ENCODE assay signal across 13 cellular contexts in genomic region chr14:21026251-21026987, GRCh38. TPM values are rescaled to one million over a fixed set of nuclear protein-coding genes. Genes with fewer than 3 reads are reported as not detected.
A peak's percentile ranks its signal among the peaks of the same experiment; 100 is the strongest.
DNase-seq lines count a peak whose midpoint lies in the region; ATAC-seq, FAIRE-seq and TF ChIP-seq lines count a peak whose summit lies in the region.
"Had no signal": no experiment of that assay in that cellular context is flagged by ENCODE, and none has a peak within 500 bp of the region (broad histone marks: within the 10 kb centered on the region; RNA-seq: fewer than 3 reads in every experiment).

No MANE protein-coding gene starts in this region.

- H3K4me3 ChIP-seq in H1 (ENCODE audit: extremely low read depth in 1 of 4, insufficient read depth in 2 of 4, low read depth in 3 of 4, low read length in 4 of 4) = peak overlapping the region; percentile 44 to 92 (median 56); a peak in 7 of 8 replicates
- no peak overlapping the region for H3K4me3 ChIP-seq in colonic mucosa

- peak overlapping the region in 1 of 3 donors; percentile 15 for H3K27ac Mint-ChIP-seq in IgD-negative memory B cell
- H3K27ac Mint-ChIP-seq: stimulated activated effector memory CD8-positive, alpha-beta T cell treated with anti-CD3 and anti-CD28 coated beads, Interleukin-12 subunit alpha, Interleukin-12 subunit beta, amount 100 ng/mL, for 72 hours had no signal

- peak overlapping the region; percentile 84; the same call in 1 of the 2 replicates for H2BK20ac ChIP-seq in H1 (ENCODE audit: low read length)

- CTCF ChIA-PET in H1 (lab: Charles Lee; ENCODE audit: partially characterized antibody) = interaction anchor here (0.7 to 2.6 kb wide), 14 partner anchors 9 to 1811 kb away, joined by 3 to 18 read pairs (median 4); partner anchors contain the start of genes ARHGEF40 and TMEM253

- peaks cover 15% of the 10 kb centered on the region for H3K27me3 Mint-ChIP-seq in IgD-negative memory B cell

- H3K4me1 ChIP-seq in H1 (replicated peaks in 1 of 4; ENCODE audit: control insufficient read depth in 3 of 4, insufficient read depth in 4 of 4, low read length in 3 of 4) (peaks cover 4 to 22% (median 14%) of the 10 kb centered on the region in 4 experiments; a peak in 6 of 7 replicates), colonic mucosa (no peaks in the 10 kb centered on the region)

- H4K8ac ChIP-seq in H1 (ENCODE audit: extremely low read depth, insufficient read depth, low read length) = no peak overlapping the region

- H2BK12ac ChIP-seq in H1 (ENCODE audit: low read depth, low read length) = peak overlapping the region; percentile 98

- H3K18ac ChIP-seq in H1 (ENCODE audit: extremely low read depth, low read length) = peak overlapping the region; percentile 93

- no peaks in the 10 kb centered on the region for H3K79me2 ChIP-seq in H1 (ENCODE audit: control insufficient read depth in 1 of 2, insufficient read depth in 2 of 2, low read length in 2 of 2)

- no peak for TF ChIP-seq POLR2A in H1 (IDR thresholded peaks at IDR 0.05; ENCODE audit: control extremely low read depth in 1 of 2, low read depth in 2 of 2, low read length in 2 of 2)

- H3K36me3 ChIP-seq in H1 (ENCODE audit: control insufficient read depth in 2 of 4, insufficient read depth in 4 of 4, low read length in 3 of 4) (0 out of 8 replicates have a peak, but pooled peaks cover 0 to 1% (median 0%) of the 10 kb centered on the region in 4 experiments), colonic mucosa (no peaks in the 10 kb centered on the region)

- H3K79me1 ChIP-seq in H1 (ENCODE audit: low read depth, low read length) = no peaks in the 10 kb centered on the region

- TF ChIP-seq RAD21 in H1 (IDR thresholded peaks at IDR 0.05 in 1 of 2, conservative IDR thresholded peaks at IDR 0.05 in 1 of 2; ENCODE audit: low read depth in 2 of 2, low read length in 2 of 2) = no peak

- H3K56ac ChIP-seq in H1 (replicated peaks; ENCODE audit: insufficient read length, low read depth, low read length) = no peak overlapping the region

- H3K14ac ChIP-seq in H1 (ENCODE audit: insufficient read length) = no peak overlapping the region

- H3K27ac ChIP-seq in H1 (ENCODE audit: low read depth, low read length) (no peak overlapping the region), substantia nigra (ENCODE audit: low read depth, low read length, poor library complexity, severe bottlenecking) (peak overlapping the region; percentile 100), colonic mucosa (no peak overlapping the region)

- H3K27me3 ChIP-seq in H1 (replicated peaks in 1 of 4; ENCODE audit: control insufficient read depth in 3 of 4, extremely low read depth in 1 of 4, insufficient read depth in 3 of 4, low read length in 3 of 4) (peaks cover 2 to 25% (median 22%) of the 10 kb centered on the region in 4 experiments; a peak in 6 of 7 replicates), colonic mucosa (no peaks in the 10 kb centered on the region)

- POLR2A ChIA-PET in H1 (lab: Charles Lee; ENCODE audit: partially characterized antibody) = interaction anchor here (1.0 to 2.3 kb wide), 16 partner anchors 8 to 74 kb away, joined by 3 to 10 read pairs (median 4); partner anchors contain the start of gene RNASE13

- peak overlapping the region; percentile 69 to 91 (median 74) for H3K4me3 Mint-ChIP-seq in IgD-negative memory B cell

- H3K4me2 ChIP-seq in H1 (ENCODE audit: insufficient read depth in 1 of 2, low read depth in 2 of 2, low read length in 2 of 2) = peak overlapping the region; percentile 93 to 94

- H3K9ac ChIP-seq in H1 (replicated peaks in 1 of 4; ENCODE audit: extremely low read depth in 1 of 4, low read depth in 3 of 4, low read length in 3 of 4) (peak overlapping the region in 1 of 4 experiments; percentile 50; a peak in 1 of 7 replicates), colonic mucosa (ENCODE audit: low read depth in 2 of 2, low read length in 2 of 2) (no peak overlapping the region)

- no peak overlapping the region for H4K5ac ChIP-seq in H1 (ENCODE audit: insufficient read length, low read depth, low read length)

- WGBS in H1 (ENCODE audit: extremely low coverage in 1 of 2, insufficient coverage in 1 of 2, insufficient read length in 1 of 2, insufficient replicate concordance in 2 of 2, low coverage in 1 of 2, low lambda C conversion rate in 2 of 2, missing lambda C conversion rate in 1 of 2), 2 experiments = 53% methylated on average over 5 of the region's 8 CpGs; no CpG with 5 or more reads in 1 of the 2 experiments

- H2AK5ac ChIP-seq in H1 (ENCODE audit: low read depth, low read length) = no peak overlapping the region; the same call in 1 of the 2 replicates

- H2AFZ ChIP-seq in H1 (ENCODE audit: low read length) = no peak overlapping the region; the same call in 1 of the 2 replicates

- DNase-seq in H1 (ENCODE audit: low read depth in 1 of 2, low spot score in 2 of 2) = no peak
- peak; percentile 91 for DNase-seq in midbrain (lab: John Stamatoyannopoulos, UW)
- peak; percentile 40 to 91 (median 80) for DNase-seq in substantia nigra (lab: John Stamatoyannopoulos, UW)
- no peak for DNase-seq in glomerular visceral epithelial cell (ENCODE audit: extremely low spot score)
- DNase-seq in colonic mucosa = no peak
- DNase-seq: activated naive CD4-positive, alpha-beta T cell treated with Interleukin-2 at 50 U/mL for 16 hours; GF-D8; Karpas-422 had no signal

- TF ChIP-seq CTCF in H1 (IDR thresholded peaks at IDR 0.05; ENCODE audit: control extremely low read depth in 1 of 3, insufficient read depth in 1 of 3, low read depth in 1 of 3, low read length in 3 of 3) (no peak), colonic mucosa (IDR thresholded peaks at IDR 0.05) (no peak)

- H3K9me3 Mint-ChIP-seq in IgD-negative memory B cell = no peaks in the 10 kb centered on the region
- H3K9me3 Mint-ChIP-seq: stimulated activated effector memory CD8-positive, alpha-beta T cell treated with anti-CD3 and anti-CD28 coated beads, Interleukin-12 subunit alpha, Interleukin-12 subunit beta, amount 100 ng/mL, for 72 hours had no signal

- TF ChIP-seq EP300 in H1 (IDR thresholded peaks at IDR 0.05; ENCODE audit: borderline replicate concordance in 1 of 2, low read depth in 2 of 2, low read length in 2 of 2) = no peak

- intact Hi-C loops in colonic mucosa (cut with DNase I) = no loop called here

- H3K23me2 ChIP-seq in H1 (ENCODE audit: low read depth, low read length) = peaks cover 17% of the 10 kb centered on the region

- no peak for ATAC-seq in GM19324 (IDR thresholded peaks at IDR 0.05; ENCODE audit: low FRiP score, unreplicated experiment)
- ATAC-seq in GM21723 (IDR thresholded peaks at IDR 0.05; ENCODE audit: unreplicated experiment) = no peak
- ATAC-seq: stimulated activated effector memory CD8-positive, alpha-beta T cell treated with anti-CD3 and anti-CD28 coated beads, Interleukin-12 subunit alpha, Interleukin-12 subunit beta, amount 100 ng/mL, for 72 hours had no signal

- H2BK15ac ChIP-seq in H1 (ENCODE audit: low read length) = peak overlapping the region; percentile 26; the same call in 1 of the 2 replicates

- peak overlapping the region; percentile 1 for H2BK120ac ChIP-seq in H1 (replicated peaks; ENCODE audit: low read depth, low read length)

- no peak for FAIRE-seq in H1 (lab: Jason Lieb, UNC)

- H3K23ac ChIP-seq in H1 (ENCODE audit: insufficient read length) = no peak overlapping the region

- H3K4ac ChIP-seq in H1 (replicated peaks; ENCODE audit: insufficient read length, low read depth, low read length) = no peak overlapping the region

- peaks cover 5% of the 10 kb centered on the region for H3K36me3 Mint-ChIP-seq in IgD-negative memory B cell
- H3K36me3 Mint-ChIP-seq: stimulated activated effector memory CD8-positive, alpha-beta T cell treated with anti-CD3 and anti-CD28 coated beads, Interleukin-12 subunit alpha, Interleukin-12 subunit beta, amount 100 ng/mL, for 72 hours had no signal

- H2BK5ac ChIP-seq in H1 (ENCODE audit: low read depth, low read length) = peak overlapping the region; percentile 93

- H4K91ac ChIP-seq in H1 (replicated peaks; ENCODE audit: insufficient read length, low read length) = peak overlapping the region; percentile 56

- no peaks in the 10 kb centered on the region for H3K9me3 ChIP-seq in H1 (ENCODE audit: insufficient read depth in 2 of 2, low read depth in 1 of 2, low read length in 1 of 2)
- no peaks in the 10 kb centered on the region for H3K9me3 ChIP-seq in colonic mucosa

- no peaks in the 10 kb centered on the region for H4K20me1 ChIP-seq in H1 (replicated peaks in 1 of 2; ENCODE audit: control insufficient read depth in 1 of 2, insufficient read depth in 2 of 2, low read length in 2 of 2)

- peaks cover 0 to 9% (median 8%) of the 10 kb centered on the region in 3 donors for H3K4me1 Mint-ChIP-seq in IgD-negative memory B cell

RNA-seq across cellular contexts. Expression of gene NDRG2, which starts 1.6 kb away (rescaled TPM):
- polyA plus RNA-seq in IgD-negative memory B cell (4.9 TPM), H1 (2011; rRNA removed) (48.6 and 65.0 TPM in 2 replicates)
- total RNA-seq in H1 (2021; fragmentation: NEBNext Ultra II Directional; extraction: Animal tissue kit (Norgen Biotek cat#: 25700)) = 27.2 and 29.9 TPM in 2 replicates
- 74.5 TPM for polyA plus RNA-seq in H1 (2011; cell fraction: cytosol; rRNA removed)
- 117 TPM for polyA plus RNA-seq in H1 (2011; cell fraction: nucleus; rRNA removed)
- polyA plus RNA-seq in H1 (2012, experiment 1 of 2) = 22.5 to 36.8 TPM (median 32.4 TPM) in 4 replicates
- polyA plus RNA-seq in H1 (2012, experiment 2 of 2) = 33.2 TPM
- 18.1 TPM for polyA plus RNA-seq in H1 (2013, experiment 1 of 2)
- 15.8 TPM for polyA plus RNA-seq in H1 (2013, experiment 2 of 2)
- polyA minus RNA-seq in H1 (2011; rRNA and poly(A)+ RNA removed) = 33.5 and 45.8 TPM in 2 replicates
- polyA minus RNA-seq in H1 (2011; cell fraction: cytosol; rRNA and poly(A)+ RNA removed) = 19.1 TPM
- 45.5 TPM for polyA minus RNA-seq in H1 (2011; cell fraction: nucleus; rRNA and poly(A)+ RNA removed)
- 100 to 1,000 TPM; 136 to 171 TPM for total RNA-seq in colonic mucosa

RNA-seq across cellular contexts. Expression of gene TPPP2, which starts 3.6 kb away (rescaled TPM):
- polyA plus RNA-seq in IgD-negative memory B cell = not detected
- total RNA-seq in H1 (2021; fragmentation: NEBNext Ultra II Directional; extraction: Animal tissue kit (Norgen Biotek cat#: 25700)) = 0.34 TPM in 1 of 2 replicates, not detected in the other
- polyA plus RNA-seq in H1 (2011; rRNA removed) = not detected in 2 replicates
- 0.34 TPM for polyA plus RNA-seq in H1 (2011; cell fraction: cytosol; rRNA removed)
- polyA plus RNA-seq in H1 (2011; cell fraction: nucleus; rRNA removed) = 0.43 TPM
- not detected in 4 replicates for polyA plus RNA-seq in H1 (2012, experiment 1 of 2)
- not detected for polyA plus RNA-seq in H1 (2012, experiment 2 of 2)
- 0.14 TPM for polyA plus RNA-seq in H1 (2013, experiment 1 of 2)
- polyA plus RNA-seq in H1 (2013, experiment 2 of 2) = 0.13 TPM
- polyA minus RNA-seq in H1 (2011; rRNA and poly(A)+ RNA removed) = not detected in 2 replicates
- not detected for polyA minus RNA-seq in H1 (2011; cell fraction: cytosol; rRNA and poly(A)+ RNA removed)
- 0.90 TPM for polyA minus RNA-seq in H1 (2011; cell fraction: nucleus; rRNA and poly(A)+ RNA removed)
- total RNA-seq in colonic mucosa = under 1 TPM in 1 of 2 donors, not detected in 1; 0.94 TPM
- total RNA-seq: renal cortical epithelial cell had no signal

RNA-seq across cellular contexts. Expression of gene RNASE13, which starts 8.2 kb away (rescaled TPM):
- polyA plus RNA-seq in IgD-negative memory B cell (not detected), H1 (2011; rRNA removed) (0.05 TPM in 1 of 2 replicates, not detected in the other)
- not detected in 2 replicates for total RNA-seq in H1 (2021; fragmentation: NEBNext Ultra II Directional; extraction: Animal tissue kit (Norgen Biotek cat#: 25700))
- polyA plus RNA-seq in H1 (2011; cell fraction: cytosol; rRNA removed) = not detected
- not detected for polyA plus RNA-seq in H1 (2011; cell fraction: nucleus; rRNA removed)
- not detected in 4 replicates for polyA plus RNA-seq in H1 (2012, experiment 1 of 2)
- not detected for polyA plus RNA-seq in H1 (2012, experiment 2 of 2)
- not detected for polyA plus RNA-seq in H1 (2013, experiment 1 of 2)
- not detected for polyA plus RNA-seq in H1 (2013, experiment 2 of 2)
- polyA minus RNA-seq in H1 (2011; rRNA and poly(A)+ RNA removed) = 0.17 TPM in 1 of 2 replicates, not detected in the other
- not detected for polyA minus RNA-seq in H1 (2011; cell fraction: cytosol; rRNA and poly(A)+ RNA removed)
- polyA minus RNA-seq in H1 (2011; cell fraction: nucleus; rRNA and poly(A)+ RNA removed) = not detected
- total RNA-seq in colonic mucosa = not detected
- total RNA-seq: renal cortical epithelial cell had no signal

RNA-seq across cellular contexts. Expression of gene RNASE7, which starts 15.7 kb away (rescaled TPM):
- polyA plus RNA-seq in IgD-negative memory B cell = not detected
- total RNA-seq in H1 (2021; fragmentation: NEBNext Ultra II Directional; extraction: Animal tissue kit (Norgen Biotek cat#: 25700)) = not detected in 2 replicates
- polyA plus RNA-seq in H1 (2011; rRNA removed) = not detected in 2 replicates
- not detected for polyA plus RNA-seq in H1 (2011; cell fraction: cytosol; rRNA removed)
- polyA plus RNA-seq in H1 (2011; cell fraction: nucleus; rRNA removed) = 0.13 TPM
- polyA plus RNA-seq in H1 (2012, experiment 1 of 2) = not detected in 4 replicates
- not detected for polyA plus RNA-seq in H1 (2012, experiment 2 of 2)
- polyA plus RNA-seq in H1 (2013, experiment 1 of 2) = 0.04 TPM
- polyA plus RNA-seq in H1 (2013, experiment 2 of 2) = not detected
- polyA minus RNA-seq in H1 (2011; rRNA and poly(A)+ RNA removed) = not detected in 2 replicates
- polyA minus RNA-seq in H1 (2011; cell fraction: cytosol; rRNA and poly(A)+ RNA removed) = not detected
- polyA minus RNA-seq in H1 (2011; cell fraction: nucleus; rRNA and poly(A)+ RNA removed) = not detected
- under 1 TPM; 0.16 to 0.30 TPM for total RNA-seq in colonic mucosa
- total RNA-seq: renal cortical epithelial cell had no signal

RNA-seq across cellular contexts. Expression of gene SLC39A2, which starts 27.3 kb away (rescaled TPM):
- polyA plus RNA-seq in IgD-negative memory B cell = not detected
- 0.22 TPM in 1 of 2 replicates, not detected in the other for total RNA-seq in H1 (2021; fragmentation: NEBNext Ultra II Directional; extraction: Animal tissue kit (Norgen Biotek cat#: 25700))
- polyA plus RNA-seq in H1 (2011; rRNA removed) = 0.14 and 0.31 TPM in 2 replicates
- 0.09 TPM for polyA plus RNA-seq in H1 (2011; cell fraction: cytosol; rRNA removed)
- polyA plus RNA-seq in H1 (2011; cell fraction: nucleus; rRNA removed) = 0.29 TPM
- polyA plus RNA-seq in H1 (2012, experiment 1 of 2) = 0.19 to 0.43 TPM in 2 of 4 replicates, not detected in the others
- 0.21 TPM for polyA plus RNA-seq in H1 (2012, experiment 2 of 2)
- 0.06 TPM for polyA plus RNA-seq in H1 (2013, experiment 1 of 2)
- 0.07 TPM for polyA plus RNA-seq in H1 (2013, experiment 2 of 2)
- 0.13 TPM in 1 of 2 replicates, not detected in the other for polyA minus RNA-seq in H1 (2011; rRNA and poly(A)+ RNA removed)
- polyA minus RNA-seq in H1 (2011; cell fraction: cytosol; rRNA and poly(A)+ RNA removed) = not detected
- polyA minus RNA-seq in H1 (2011; cell fraction: nucleus; rRNA and poly(A)+ RNA removed) = not detected
- 1 to 10 TPM; 1.2 to 3.0 TPM for total RNA-seq in colonic mucosa
- total RNA-seq: renal cortical epithelial cell had no signal

Comparison
In these comparisons a context has a peak if more than half of its experiments do, and no peak if none do; other contexts are left out.
1. DNase-seq: peak in midbrain (single experiment) and substantia nigra (49 of 49); none in H1 (0 of 2), glomerular visceral epithelial cell (single experiment) and colonic mucosa (single experiment).